In the genomic region with DNA sequence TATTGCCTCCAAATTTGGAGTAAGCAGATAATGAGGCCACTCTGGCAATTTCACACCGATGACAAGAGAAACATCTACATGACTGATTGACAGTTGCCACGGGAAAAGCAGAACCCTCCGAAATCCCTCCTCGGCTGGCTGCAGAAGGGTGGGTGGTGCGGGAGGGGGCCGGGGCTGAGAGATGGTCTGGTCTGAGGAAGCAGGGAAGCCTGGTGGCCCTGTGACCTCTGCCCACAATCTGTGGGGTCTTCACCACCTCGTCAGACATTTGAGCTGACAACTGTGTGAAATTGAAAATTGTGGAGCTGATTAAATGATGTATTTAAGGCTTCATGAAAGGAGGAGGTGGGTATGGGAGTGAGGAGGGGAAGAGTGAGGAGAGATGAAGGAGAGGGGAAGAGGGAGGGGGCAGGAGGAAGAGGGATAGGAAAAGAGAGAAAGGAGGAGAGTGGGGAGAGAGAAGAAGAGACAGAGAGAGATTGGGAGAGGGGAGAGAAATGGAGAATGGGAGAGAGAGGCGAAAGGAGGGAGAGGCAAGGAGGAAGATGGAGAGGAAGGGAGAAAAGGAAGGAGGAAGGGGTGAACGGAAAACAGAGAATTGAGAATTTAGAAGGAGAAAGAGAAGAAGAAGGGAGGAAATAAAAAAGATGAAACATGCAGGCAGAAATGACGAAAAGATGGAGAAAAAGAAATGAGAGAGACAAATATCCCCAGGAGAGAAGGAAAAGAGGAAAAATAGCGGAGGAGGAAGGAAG, we compare ENCODE assay signal across 1 cellular context.
TF ChIP-seq lines count a peak whose summit lies in the region.

No MANE protein-coding gene starts in this region.

TF ChIP-seq in GM23338, 12 proteins besides CTCF, POLR2A, EP300 and RAD21 (continued from another document):
- TF ChIP-seq, protein P1, sequence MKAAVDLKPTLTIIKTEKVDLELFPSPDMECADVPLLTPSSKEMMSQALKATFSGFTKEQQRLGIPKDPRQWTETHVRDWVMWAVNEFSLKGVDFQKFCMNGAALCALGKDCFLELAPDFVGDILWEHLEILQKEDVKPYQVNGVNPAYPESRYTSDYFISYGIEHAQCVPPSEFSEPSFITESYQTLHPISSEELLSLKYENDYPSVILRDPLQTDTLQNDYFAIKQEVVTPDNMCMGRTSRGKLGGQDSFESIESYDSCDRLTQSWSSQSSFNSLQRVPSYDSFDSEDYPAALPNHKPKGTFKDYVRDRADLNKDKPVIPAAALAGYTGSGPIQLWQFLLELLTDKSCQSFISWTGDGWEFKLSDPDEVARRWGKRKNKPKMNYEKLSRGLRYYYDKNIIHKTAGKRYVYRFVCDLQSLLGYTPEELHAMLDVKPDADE (IDR thresholded peaks at IDR 0.05): no peak
- no peak for TF ChIP-seq POLR2AphosphoS5 (IDR thresholded peaks at IDR 0.05; ENCODE audit: low read depth)
- no peak for TF ChIP-seq EZH2 (IDR thresholded peaks at IDR 0.05; ENCODE audit: low read depth, unreplicated experiment)
- no peak for TF ChIP-seq ZNF331 (CRISPR knock-in tag; IDR thresholded peaks at IDR 0.05; ENCODE audit: low read depth)
- no peak for TF ChIP-seq ZNF114 (CRISPR knock-in tag; IDR thresholded peaks at IDR 0.05)
- TF ChIP-seq, protein P2, sequence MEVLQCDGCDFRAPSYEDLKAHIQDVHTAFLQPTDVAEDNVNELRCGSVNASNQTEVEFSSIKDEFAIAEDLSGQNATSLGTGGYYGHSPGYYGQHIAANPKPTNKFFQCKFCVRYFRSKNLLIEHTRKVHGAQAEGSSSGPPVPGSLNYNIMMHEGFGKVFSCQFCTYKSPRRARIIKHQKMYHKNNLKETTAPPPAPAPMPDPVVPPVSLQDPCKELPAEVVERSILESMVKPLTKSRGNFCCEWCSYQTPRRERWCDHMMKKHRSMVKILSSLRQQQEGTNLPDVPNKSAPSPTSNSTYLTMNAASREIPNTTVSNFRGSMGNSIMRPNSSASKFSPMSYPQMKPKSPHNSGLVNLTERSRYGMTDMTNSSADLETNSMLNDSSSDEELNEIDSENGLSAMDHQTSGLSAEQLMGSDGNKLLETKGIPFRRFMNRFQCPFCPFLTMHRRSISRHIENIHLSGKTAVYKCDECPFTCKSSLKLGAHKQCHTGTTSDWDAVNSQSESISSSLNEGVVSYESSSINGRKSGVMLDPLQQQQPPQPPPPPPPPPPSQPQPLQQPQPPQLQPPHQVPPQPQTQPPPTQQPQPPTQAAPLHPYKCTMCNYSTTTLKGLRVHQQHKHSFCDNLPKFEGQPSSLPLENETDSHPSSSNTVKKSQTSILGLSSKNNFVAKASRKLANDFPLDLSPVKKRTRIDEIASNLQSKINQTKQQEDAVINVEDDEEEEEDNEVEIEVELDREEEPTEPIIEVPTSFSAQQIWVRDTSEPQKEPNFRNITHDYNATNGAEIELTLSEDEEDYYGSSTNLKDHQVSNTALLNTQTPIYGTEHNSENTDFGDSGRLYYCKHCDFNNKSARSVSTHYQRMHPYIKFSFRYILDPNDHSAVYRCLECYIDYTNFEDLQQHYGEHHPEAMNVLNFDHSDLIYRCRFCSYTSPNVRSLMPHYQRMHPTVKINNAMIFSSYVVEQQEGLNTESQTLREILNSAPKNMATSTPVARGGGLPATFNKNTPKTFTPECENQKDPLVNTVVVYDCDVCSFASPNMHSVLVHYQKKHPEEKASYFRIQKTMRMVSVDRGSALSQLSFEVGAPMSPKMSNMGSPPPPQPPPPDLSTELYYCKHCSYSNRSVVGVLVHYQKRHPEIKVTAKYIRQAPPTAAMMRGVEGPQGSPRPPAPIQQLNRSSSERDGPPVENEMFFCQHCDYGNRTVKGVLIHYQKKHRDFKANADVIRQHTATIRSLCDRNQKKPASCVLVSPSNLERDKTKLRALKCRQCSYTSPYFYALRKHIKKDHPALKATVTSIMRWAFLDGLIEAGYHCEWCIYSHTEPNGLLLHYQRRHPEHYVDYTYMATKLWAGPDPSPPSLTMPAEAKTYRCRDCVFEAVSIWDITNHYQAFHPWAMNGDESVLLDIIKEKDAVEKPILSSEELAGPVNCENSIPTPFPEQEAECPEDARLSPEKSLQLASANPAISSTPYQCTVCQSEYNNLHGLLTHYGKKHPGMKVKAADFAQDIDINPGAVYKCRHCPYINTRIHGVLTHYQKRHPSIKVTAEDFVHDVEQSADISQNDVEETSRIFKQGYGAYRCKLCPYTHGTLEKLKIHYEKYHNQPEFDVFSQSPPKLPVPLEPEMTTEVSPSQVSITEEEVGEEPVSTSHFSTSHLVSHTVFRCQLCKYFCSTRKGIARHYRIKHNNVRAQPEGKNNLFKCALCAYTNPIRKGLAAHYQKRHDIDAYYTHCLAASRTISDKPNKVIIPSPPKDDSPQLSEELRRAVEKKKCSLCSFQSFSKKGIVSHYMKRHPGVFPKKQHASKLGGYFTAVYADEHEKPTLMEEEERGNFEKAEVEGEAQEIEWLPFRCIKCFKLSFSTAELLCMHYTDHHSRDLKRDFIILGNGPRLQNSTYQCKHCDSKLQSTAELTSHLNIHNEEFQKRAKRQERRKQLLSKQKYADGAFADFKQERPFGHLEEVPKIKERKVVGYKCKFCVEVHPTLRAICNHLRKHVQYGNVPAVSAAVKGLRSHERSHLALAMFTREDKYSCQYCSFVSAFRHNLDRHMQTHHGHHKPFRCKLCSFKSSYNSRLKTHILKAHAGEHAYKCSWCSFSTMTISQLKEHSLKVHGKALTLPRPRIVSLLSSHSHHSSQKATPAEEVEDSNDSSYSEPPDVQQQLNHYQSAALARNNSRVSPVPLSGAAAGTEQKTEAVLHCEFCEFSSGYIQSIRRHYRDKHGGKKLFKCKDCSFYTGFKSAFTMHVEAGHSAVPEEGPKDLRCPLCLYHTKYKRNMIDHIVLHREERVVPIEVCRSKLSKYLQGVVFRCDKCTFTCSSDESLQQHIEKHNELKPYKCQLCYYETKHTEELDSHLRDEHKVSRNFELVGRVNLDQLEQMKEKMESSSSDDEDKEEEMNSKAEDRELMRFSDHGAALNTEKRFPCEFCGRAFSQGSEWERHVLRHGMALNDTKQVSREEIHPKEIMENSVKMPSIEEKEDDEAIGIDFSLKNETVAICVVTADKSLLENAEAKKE (CRISPR knock-in tag; IDR thresholded peaks at IDR 0.05): no peak
